8 cellular contexts compared by ENCODE assay signal in genomic region chr14:99971929-99972747, GRCh38.
DNase-seq lines count a peak whose midpoint lies in the region; ATAC-seq, FAIRE-seq and TF ChIP-seq lines count a peak whose summit lies in the region.

No MANE protein-coding gene starts in this region.

- ATAC-seq in HG03159 (IDR thresholded peaks at IDR 0.05; ENCODE audit: unreplicated experiment) (peak; percentile 24), naive B cell (ENCODE audit: low read depth in 2 of 2) (peak; percentile 34 to 35), aorta (ENCODE audit: low FRiP score) (no peak)

- H3K36me3 ChIP-seq in duodenal mucosa (ENCODE audit: control insufficient read depth in 1 of 2, insufficient read depth in 2 of 2, low read length in 2 of 2) (no peaks in the 10 kb centered on the region), aorta (ENCODE audit: control insufficient read depth in 1 of 2, insufficient read depth in 2 of 2, low read length in 1 of 2) (no peaks in the 10 kb centered on the region)

- no peaks in the 10 kb centered on the region for H3K9me3 Mint-ChIP-seq in T-helper 1 cell treated with Interleukin-12 subunit alpha and Interleukin-12 subunit beta and Interleukin-4 antibody, amounts not matched to agents 30 μg/mL and 1 μg/mL, for 36 hours
- H3K9me3 Mint-ChIP-seq in naive B cell, result peaks cover 0 to 2% (median 0%) of the 10 kb centered on the region in 7 donors

- peak overlapping the region; percentile 48 to 79 for H3K4me3 ChIP-seq in duodenal mucosa (ENCODE audit: low read depth in 1 of 2, low read length in 2 of 2)
- peak overlapping the region; percentile 93 to 96 for H3K4me3 ChIP-seq in aorta (ENCODE audit: low read length in 2 of 2)

- H3K27ac ChIP-seq in duodenal mucosa (ENCODE audit: low read depth, low read length) (no peak overlapping the region), aorta (ENCODE audit: low read depth in 1 of 2, low read length in 2 of 2) (no peak overlapping the region)

- H3K27me3 ChIP-seq in duodenal mucosa (ENCODE audit: control insufficient read depth in 1 of 2, insufficient read depth in 2 of 2, low read length in 2 of 2), result peaks cover 12 to 14% of the 10 kb centered on the region in 2 donors
- H3K27me3 ChIP-seq in aorta (ENCODE audit: control insufficient read depth in 1 of 2, insufficient read depth in 2 of 2, low read length in 1 of 2), result no peaks in the 10 kb centered on the region

- H3K27ac Mint-ChIP-seq in T-helper 1 cell treated with Interleukin-12 subunit alpha and Interleukin-12 subunit beta and Interleukin-4 antibody, amounts not matched to agents 30 μg/mL and 1 μg/mL, for 36 hours, result peak overlapping the region; percentile 82
- H3K27ac Mint-ChIP-seq in naive B cell, result peak overlapping the region in 5 of 6 donors; percentile 39 to 89 (median 66)

- WGBS in aorta, 2 donors, result 1 to 2% methylated on average over 46 to 81 of the region's 81 CpGs

- FAIRE-seq in D721Med (lab: Jason Lieb, UNC), result no peak

- peaks cover 14% of the 10 kb centered on the region for H3K4me1 Mint-ChIP-seq in T-helper 1 cell treated with Interleukin-12 subunit alpha and Interleukin-12 subunit beta and Interleukin-4 antibody, amounts not matched to agents 30 μg/mL and 1 μg/mL, for 36 hours (ENCODE audit: low read depth)
- peaks cover 8 to 11% (median 8%) of the 10 kb centered on the region in 3 donors for H3K4me1 Mint-ChIP-seq in naive B cell

- H3K4me1 ChIP-seq in duodenal mucosa (ENCODE audit: control insufficient read depth in 1 of 2, insufficient read depth in 2 of 2, low read length in 2 of 2) (peaks cover 6 to 12% of the 10 kb centered on the region in 2 donors), aorta (ENCODE audit: control insufficient read depth in 1 of 2, insufficient read depth in 2 of 2, low read length in 2 of 2) (no peaks in the 10 kb centered on the region)

- peaks cover 46% of the 10 kb centered on the region for H3K27me3 Mint-ChIP-seq in T-helper 1 cell treated with Interleukin-12 subunit alpha and Interleukin-12 subunit beta and Interleukin-4 antibody, amounts not matched to agents 30 μg/mL and 1 μg/mL, for 36 hours (ENCODE audit: low read depth)
- peaks cover 40 to 54% (median 53%) of the 10 kb centered on the region in 3 donors for H3K27me3 Mint-ChIP-seq in naive B cell

- H3K4me3 Mint-ChIP-seq in T-helper 1 cell treated with Interleukin-12 subunit alpha and Interleukin-12 subunit beta and Interleukin-4 antibody, amounts not matched to agents 30 μg/mL and 1 μg/mL, for 36 hours, result peak overlapping the region; percentile 94
- H3K4me3 Mint-ChIP-seq in naive B cell, result peak overlapping the region; percentile 82 to 95 (median 90)

- intact Hi-C loops in aorta (cut with DNase I), result no loop called here

- peak; percentile 68 for DNase-seq in NCI-H748 (lab: John Stamatoyannopoulos, UW; ENCODE audit: unreplicated experiment)
- no peak for DNase-seq in NCI-H748 treated with DMSO at 0.1 percent for 48 hours (lab: John Stamatoyannopoulos, UW)
- peak; percentile 9 for DNase-seq in naive B cell
- DNase-seq in aorta, result no peak
- DNase-seq in D721Med (ENCODE audit: insufficient read length, low spot score), result no peak

- no peaks in the 10 kb centered on the region for H3K36me3 Mint-ChIP-seq in T-helper 1 cell treated with Interleukin-12 subunit alpha and Interleukin-12 subunit beta and Interleukin-4 antibody, amounts not matched to agents 30 μg/mL and 1 μg/mL, for 36 hours (ENCODE audit: low read depth)
- H3K36me3 Mint-ChIP-seq in naive B cell, result peaks cover 0 to 8% of the 10 kb centered on the region in 2 donors

- no peak for TF ChIP-seq CTCF in D721Med (IDR thresholded peaks at IDR 0.05; ENCODE audit: insufficient read depth, missing control alignments)

- peak overlapping the region; percentile 54 to 79 for H3K9ac ChIP-seq in duodenal mucosa (ENCODE audit: low read depth in 1 of 2, low read length in 2 of 2)

- H3K9me3 ChIP-seq in duodenal mucosa (ENCODE audit: control insufficient read depth in 1 of 2, low read length in 2 of 2) (peaks cover 0 to 4% of the 10 kb centered on the region in 2 donors), aorta (ENCODE audit: control insufficient read depth, low read length) (no peaks in the 10 kb centered on the region)

Comparison
In these comparisons a context has a peak if more than half of its experiments do, and no peak if none do; other contexts are left out.
1. DNase-seq: peak in NCI-H748 (single experiment) and naive B cell (single experiment); none in NCI-H748 treated with DMSO at 0.1 percent for 48 hours (single experiment), aorta (0 of 2) and D721Med (single experiment).